ENCODE assay signal across 8 cellular contexts in genomic region chr7:28984631-28985030, GRCh38. TPM values are rescaled to one million over a fixed set of nuclear protein-coding genes. Genes with fewer than 3 reads are reported as not detected.
DNase-seq lines count a peak whose midpoint lies in the region; ATAC-seq and TF ChIP-seq lines count a peak whose summit lies in the region.

No MANE protein-coding gene starts in this region.

- H3K27ac ChIP-seq in ACC112 (ENCODE audit: low read depth, low read length) (peak overlapping the region; percentile 58), HUES48 (ENCODE audit: low read depth, low read length) (peak overlapping the region; percentile 88), brain microvascular endothelial cell (peak overlapping the region; percentile 25)
- H3K27ac ChIP-seq in effector memory CD4-positive, alpha-beta T cell (ENCODE audit: insufficient read depth, low read length, poor library complexity, severe bottlenecking), result no peak overlapping the region

- no peaks in the 10 kb centered on the region for H3K79me2 ChIP-seq in ACC112 (ENCODE audit: control insufficient read depth, insufficient read depth, low read length, unreplicated experiment)

- H3K9ac ChIP-seq in HUES48 (ENCODE audit: low read depth, low read length), result no peak overlapping the region; the same call in 1 of the 2 replicates

- H3K4me3 ChIP-seq in ACC112 (ENCODE audit: low read depth, low read length) (no peak overlapping the region), HUES48 (ENCODE audit: low read depth, low read length) (no peak overlapping the region), brain microvascular endothelial cell (ENCODE audit: low read depth, low read length) (no peak overlapping the region), kidney epithelial cell (ENCODE audit: low read depth, low read length) (no peak overlapping the region)
- H3K4me3 ChIP-seq in effector memory CD4-positive, alpha-beta T cell (ENCODE audit: insufficient read depth, low read depth, low read length, poor library complexity, severe bottlenecking), result no peak overlapping the region

- H3K4me1 ChIP-seq in ACC112 (ENCODE audit: control insufficient read depth, insufficient read depth, low read length, unreplicated experiment) (peaks cover 45% of the 10 kb centered on the region), HUES48 (ENCODE audit: control insufficient read depth, insufficient read depth, low read length) (peaks cover 24% of the 10 kb centered on the region)
- H3K4me1 ChIP-seq in effector memory CD4-positive, alpha-beta T cell (ENCODE audit: control insufficient read depth, insufficient read depth, low read length, poor library complexity, severe bottlenecking), result no peaks in the 10 kb centered on the region

- peak; percentile 76 for DNase-seq in brain microvascular endothelial cell
- peak; percentile 49 for DNase-seq in kidney epithelial cell (ENCODE audit: low read depth)
- DNase-seq in effector memory CD4-positive, alpha-beta T cell, result no peak
- no peak for DNase-seq in cerebellar nuclear complex (lab: John Stamatoyannopoulos, UW)
- no peak for DNase-seq in effector CD4-positive, alpha-beta T cell

- H3K27me3 ChIP-seq in ACC112 (ENCODE audit: insufficient read depth, low read length) (no peaks in the 10 kb centered on the region), HUES48 (ENCODE audit: control insufficient read depth, insufficient read depth, low read length) (no peaks in the 10 kb centered on the region), brain microvascular endothelial cell (replicated peaks) (no peaks in the 10 kb centered on the region), kidney epithelial cell (ENCODE audit: control insufficient read depth, insufficient read depth, low read length) (no peaks in the 10 kb centered on the region)
- no peaks in the 10 kb centered on the region for H3K27me3 ChIP-seq in effector memory CD4-positive, alpha-beta T cell (replicated peaks; ENCODE audit: control insufficient read depth, insufficient read depth, low read length, poor library complexity, severe bottlenecking)

- H3K36me3 ChIP-seq in ACC112 (ENCODE audit: insufficient read depth, low read length), result no peaks in the 10 kb centered on the region
- H3K36me3 ChIP-seq in HUES48 (ENCODE audit: control insufficient read depth, insufficient read depth, low read length), result no peaks in the 10 kb centered on the region
- H3K36me3 ChIP-seq in brain microvascular endothelial cell (replicated peaks), result no peaks in the 10 kb centered on the region
- H3K36me3 ChIP-seq in kidney epithelial cell (ENCODE audit: control insufficient read depth, insufficient read depth, low read length), result no peaks in the 10 kb centered on the region
- H3K36me3 ChIP-seq in effector memory CD4-positive, alpha-beta T cell (ENCODE audit: control insufficient read depth, insufficient read depth, low read length), result no peaks in the 10 kb centered on the region

- H2AFZ ChIP-seq in ACC112 (ENCODE audit: low read length, unreplicated experiment), result peak overlapping the region; percentile 79

- no peaks in the 10 kb centered on the region for H3K9me3 ChIP-seq in HUES48 (ENCODE audit: control insufficient read depth, insufficient read depth, low read length)
- no peaks in the 10 kb centered on the region for H3K9me3 ChIP-seq in effector memory CD4-positive, alpha-beta T cell (ENCODE audit: control insufficient read depth, low read length)

- in situ Hi-C loops in brain microvascular endothelial cell (cut with HindIII; ENCODE audit: low pct_ligation_motif_present, low sequenced_read_pairs), result no loop called here

- TF ChIP-seq CTCF in brain microvascular endothelial cell (IDR thresholded peaks at IDR 0.05; ENCODE audit: low read depth, low read length, missing control alignments) (peak; percentile 32), kidney epithelial cell (IDR thresholded peaks at IDR 0.05; ENCODE audit: insufficient read depth, low read length, poor library complexity, severe bottlenecking) (no peak)

- ATAC-seq in GM19324 (IDR thresholded peaks at IDR 0.05; ENCODE audit: low FRiP score, unreplicated experiment), result no peak

RNA-seq across cellular contexts. Expression of gene TRIL, which starts 26.5 kb away (rescaled TPM):
- 0.75 and 1.3 TPM in 2 replicates for total RNA-seq in kidney epithelial cell

Comparison
In these comparisons a context has a peak if more than half of its experiments do, and no peak if none do; other contexts are left out.
1. DNase-seq: peak in brain microvascular endothelial cell (single experiment) and kidney epithelial cell (single experiment); none in effector memory CD4-positive, alpha-beta T cell (0 of 3), cerebellar nuclear complex (0 of 2) and effector CD4-positive, alpha-beta T cell (single experiment).